ENCODE assay signal across 8 cellular contexts in the genomic region with DNA sequence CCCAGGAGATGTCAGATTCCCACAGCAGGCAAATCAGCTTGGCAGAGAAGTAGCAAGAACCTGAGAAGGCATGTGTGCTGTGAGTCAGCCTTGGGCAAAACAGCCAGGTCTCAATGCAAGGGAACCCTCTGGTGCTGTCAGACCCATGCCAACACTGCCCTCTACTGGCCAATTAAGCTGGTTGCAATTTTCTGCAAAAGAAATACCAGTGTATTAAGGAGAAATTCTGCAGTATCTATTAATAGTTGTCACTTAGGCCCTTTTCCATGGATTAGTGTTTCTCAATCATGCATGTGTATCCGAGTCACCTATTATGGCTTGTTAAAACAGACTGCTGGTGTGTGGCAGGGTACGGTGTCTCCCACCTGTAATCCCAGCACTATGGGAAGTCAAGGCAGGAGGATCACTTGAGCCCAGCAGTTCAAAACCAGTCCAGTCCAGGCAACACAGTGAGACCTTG. TPM values are rescaled to one million over a fixed set of nuclear protein-coding genes. Genes with fewer than 3 reads are reported as not detected.
DNase-seq lines count a peak whose midpoint lies in the region; ATAC-seq and TF ChIP-seq lines count a peak whose summit lies in the region.

No MANE protein-coding gene starts in this region.

- H3K4me1 Mint-ChIP-seq in HFFc6 (ENCODE audit: low read depth): peaks cover 43% of the 10 kb centered on the region

- H3K36me3 Mint-ChIP-seq in HFFc6 (ENCODE audit: low read depth): peaks cover 8% of the 10 kb centered on the region

- no peaks in the 10 kb centered on the region for H3K27me3 Mint-ChIP-seq in HFFc6 (ENCODE audit: insufficient read depth)

- ATAC-seq in left lobe of liver: peak; percentile 96
- ATAC-seq in HG02610 (IDR thresholded peaks at IDR 0.05; ENCODE audit: unreplicated experiment): no peak

- no peak overlapping the region for H3K4me3 ChIP-seq in choroid plexus epithelial cell (ENCODE audit: low read depth, low read length)

- peak overlapping the region; percentile 70 for H3K27ac Mint-ChIP-seq in HFFc6

- DNase-seq in COR-L47 (lab: John Stamatoyannopoulos, UW): peak; percentile 46
- DNase-seq in HFFc6: peak; percentile 92
- peak; percentile 83 to 88 for DNase-seq in NCI-H526 (lab: John Stamatoyannopoulos, UW)
- peak; percentile 72 to 77 for DNase-seq in activated CD4-positive, alpha-beta T cell treated with anti-CD3 and anti-CD28 coated beads for 4 hours
- DNase-seq in choroid plexus epithelial cell (ENCODE audit: low read depth): peak; percentile 98
- DNase-seq in left lobe of liver (ENCODE audit: low spot score): peak; percentile 66
- peak; percentile 80 for DNase-seq in stimulated activated CD4-positive, alpha-beta T cell treated with anti-CD3 and anti-CD28 coated beads, Interleukin-4, amount 100 ng/mL, for 24 hours

- TF ChIP-seq CTCF in HFFc6 (IDR thresholded peaks at IDR 0.05) (peak; percentile 99), choroid plexus epithelial cell (conservative IDR thresholded peaks at IDR 0.05; ENCODE audit: low read depth, low read length) (peak; percentile 90)

- H3K4me3 Mint-ChIP-seq in HFFc6: no peak overlapping the region

- no peaks in the 10 kb centered on the region for H3K9me3 Mint-ChIP-seq in HFFc6

RNA-seq across cellular contexts. Expression of gene MAP4, which starts 26.2 kb away (rescaled TPM):
- 100 to 1,000 TPM; 294 to 328 (median 312) TPM for total RNA-seq in HFFc6 (2021; fragmentation: NEBNext Ultra II Directional; extraction: Animal tissue kit (Norgen Biotek cat#: 25700))
- total RNA-seq in left lobe of liver: 66.1 TPM

Comparison
In these comparisons a context has a peak if more than half of its experiments do, and no peak if none do; other contexts are left out.
1. DNase-seq: peak in every context shown above with its lines; median percentile 98 in choroid plexus epithelial cell; 92 in HFFc6; 86 in NCI-H526; 80 in stimulated activated CD4-positive, alpha-beta T cell treated with anti-CD3 and anti-CD28 coated beads, Interleukin-4, amount 100 ng/mL, for 24 hours; 74 in activated CD4-positive, alpha-beta T cell treated with anti-CD3 and anti-CD28 coated beads for 4 hours; 66 in left lobe of liver; 46 in COR-L47.